8 cellular contexts compared by ENCODE assay signal in the genomic region with DNA sequence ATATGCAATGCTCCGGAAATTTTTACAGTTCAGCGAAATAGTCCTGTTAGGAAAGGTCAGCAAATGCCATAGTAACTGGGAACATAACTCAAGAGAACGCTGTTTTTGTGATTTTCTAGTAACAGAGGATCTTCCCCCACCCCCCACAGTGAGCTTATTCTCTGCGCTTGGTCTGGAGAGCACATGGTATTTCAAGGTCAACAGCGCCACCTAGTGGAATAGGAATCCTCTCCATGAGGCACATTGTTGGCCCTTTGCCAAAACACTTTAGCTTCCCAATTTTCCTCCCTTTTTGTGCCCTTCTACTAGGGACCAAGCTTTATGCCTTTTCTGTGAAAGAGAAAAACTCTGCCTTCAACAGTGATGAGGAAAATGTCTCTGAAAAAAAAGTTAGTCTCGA. TPM values are rescaled to one million over a fixed set of nuclear protein-coding genes. Genes with fewer than 3 reads are reported as not detected.
DNase-seq lines count a peak whose midpoint lies in the region; TF ChIP-seq lines count a peak whose summit lies in the region.

No MANE protein-coding gene starts in this region.

- H3K9me2 ChIP-seq in MM.1S (replicated peaks; ENCODE audit: insufficient read depth, low read length) = no peaks in the 10 kb centered on the region

- in situ Hi-C loops in SK-MEL-5 (cut with HindIII; ENCODE audit: low pct_unique_long_range_greater_than_20kb, low sequenced_read_pairs) = no loop called here

- H3K9ac ChIP-seq in MM.1S (ENCODE audit: low read length) = no peak overlapping the region
- H3K9ac ChIP-seq in smooth muscle cell (ENCODE audit: low read depth) = no peak overlapping the region

- H3K79me2 ChIP-seq in MM.1S (ENCODE audit: low read length) = no peaks in the 10 kb centered on the region
- H3K79me2 ChIP-seq in smooth muscle cell (ENCODE audit: low read depth) = no peaks in the 10 kb centered on the region

- H3K9me3 ChIP-seq in MM.1S (replicated peaks; ENCODE audit: insufficient read depth, low read length) (no peaks in the 10 kb centered on the region), smooth muscle cell (replicated peaks; ENCODE audit: low read depth) (peaks cover 7% of the 10 kb centered on the region)

- TF ChIP-seq CTCF in MM.1S (IDR thresholded peaks at IDR 0.05; ENCODE audit: low read length) (peak; percentile 61), smooth muscle cell (IDR thresholded peaks at IDR 0.05; ENCODE audit: borderline replicate concordance, insufficient read depth, poor library complexity, severe bottlenecking) (peak; percentile 18)

- H2AFZ ChIP-seq in MM.1S (ENCODE audit: low read length) = no peak overlapping the region
- no peak overlapping the region for H2AFZ ChIP-seq in smooth muscle cell (ENCODE audit: low read depth)

- no peak overlapping the region for H3K4me3 ChIP-seq in MM.1S (ENCODE audit: low read length)
- no peak overlapping the region for H3K4me3 ChIP-seq in smooth muscle cell

- 38% methylated on average over 6 of the region's 6 CpGs for WGBS in smooth muscle cell (ENCODE audit: low lambda C conversion rate)

- H3K27me3 ChIP-seq in MM.1S (replicated peaks; ENCODE audit: insufficient read depth, low read length) (no peaks in the 10 kb centered on the region), smooth muscle cell (ENCODE audit: low read depth) (no peaks in the 10 kb centered on the region)

- H3K4me2 ChIP-seq in MM.1S (ENCODE audit: low read depth, low read length) (no peak overlapping the region), smooth muscle cell (no peak overlapping the region)

- H4K20me1 ChIP-seq in MM.1S (ENCODE audit: insufficient read depth, low read length) (no peaks in the 10 kb centered on the region), smooth muscle cell (ENCODE audit: low read depth) (no peaks in the 10 kb centered on the region)

- H3K27ac ChIP-seq in MM.1S (ENCODE audit: low read length) (no peak overlapping the region), smooth muscle cell (ENCODE audit: low read depth) (no peak overlapping the region)

- H3K36me3 ChIP-seq in MM.1S (replicated peaks; ENCODE audit: insufficient read depth, low read length) = no peaks in the 10 kb centered on the region
- H3K36me3 ChIP-seq in smooth muscle cell (ENCODE audit: low read depth) = no peaks in the 10 kb centered on the region

- DNase-seq in stimulated activated CD4-positive, alpha-beta T cell treated with anti-CD3 and anti-CD28 coated beads, Interleukin-12 subunit alpha, Interleukin-12 subunit beta, amount 100 ng/mL, for 48 hours (ENCODE audit: low read depth in 2 of 3, low spot score in 1 of 3) = peak; percentile 5 to 36 (median 23)
- DNase-seq in stimulated activated CD4-positive, alpha-beta T cell treated with anti-CD3 and anti-CD28 coated beads, Interleukin-4, amount 100 ng/mL, for 1 hour = no peak
- DNase-seq in MM.1S (peak; percentile 69), SK-MEL-5 (ENCODE audit: low read depth, low spot score) (peak; percentile 90), fibroblast of peridontal ligament (ENCODE audit: extremely low read depth) (peak; percentile 33), smooth muscle cell (lab: John Stamatoyannopoulos, UW; ENCODE audit: unreplicated experiment) (no peak), activated gamma-delta T cell (lab: John Stamatoyannopoulos, UW) (no peak), ecto neural progenitor cell (ENCODE audit: low spot score) (no peak)

- no peaks in the 10 kb centered on the region for H3F3A ChIP-seq in MM.1S (ENCODE audit: insufficient read depth, low read length)
- H3F3A ChIP-seq in smooth muscle cell (ENCODE audit: low read depth) = no peaks in the 10 kb centered on the region

- no peaks in the 10 kb centered on the region for H3K4me1 ChIP-seq in MM.1S (ENCODE audit: low read length)
- no peaks in the 10 kb centered on the region for H3K4me1 ChIP-seq in smooth muscle cell (ENCODE audit: low read depth)

RNA-seq across cellular contexts. Expression of a gene that starts 13.2 kb away (rescaled TPM):
- not detected in 2 replicates for total RNA-seq in SK-MEL-5 (2014; rRNA removed; shearing (Covaris generic))
- not detected in 2 replicates for polyA plus RNA-seq in SK-MEL-5 (2015; cell fraction: cytosol; rRNA removed)
- polyA plus RNA-seq in SK-MEL-5 (2015; cell fraction: nucleus; rRNA removed) = not detected in 2 replicates
- not detected in 2 replicates for total RNA-seq in smooth muscle cell
- not detected in 2 replicates for polyA plus RNA-seq in smooth muscle cell

RNA-seq across cellular contexts. Expression of a gene that starts 37.1 kb away (rescaled TPM):
- total RNA-seq in SK-MEL-5 (2014; rRNA removed; shearing (Covaris generic)) = not detected in 2 replicates
- not detected in 2 replicates for polyA plus RNA-seq in SK-MEL-5 (2015; cell fraction: cytosol; rRNA removed)
- polyA plus RNA-seq in SK-MEL-5 (2015; cell fraction: nucleus; rRNA removed) = not detected in 2 replicates
- total RNA-seq in smooth muscle cell = not detected in 2 replicates
- polyA plus RNA-seq in smooth muscle cell = not detected in 2 replicates

RNA-seq across cellular contexts. Expression of a gene that starts 43.4 kb away (rescaled TPM):
- total RNA-seq in SK-MEL-5 (2014; rRNA removed; shearing (Covaris generic)) = not detected in 2 replicates
- not detected in 2 replicates for polyA plus RNA-seq in SK-MEL-5 (2015; cell fraction: cytosol; rRNA removed)
- polyA plus RNA-seq in SK-MEL-5 (2015; cell fraction: nucleus; rRNA removed) = not detected in 2 replicates
- not detected in 2 replicates for total RNA-seq in smooth muscle cell
- polyA plus RNA-seq in smooth muscle cell = not detected in 2 replicates

Comparison
In these comparisons a context has a peak if more than half of its experiments do, and no peak if none do; other contexts are left out.
1. DNase-seq: peak in stimulated activated CD4-positive, alpha-beta T cell treated with anti-CD3 and anti-CD28 coated beads, Interleukin-12 subunit alpha, Interleukin-12 subunit beta, amount 100 ng/mL, for 48 hours (3 of 3), MM.1S (single experiment), SK-MEL-5 (single experiment) and fibroblast of peridontal ligament (single experiment); none in stimulated activated CD4-positive, alpha-beta T cell treated with anti-CD3 and anti-CD28 coated beads, Interleukin-4, amount 100 ng/mL, for 1 hour (single experiment), smooth muscle cell (single experiment), activated gamma-delta T cell (single experiment) and ecto neural progenitor cell (single experiment).